2 cellular contexts compared by ENCODE assay signal in genomic region chr5:179054876-179055275, GRCh38.
TF ChIP-seq lines count a peak whose summit lies in the region.

No MANE protein-coding gene starts in this region.

TF ChIP-seq in HepG2, 621 proteins besides CTCF, POLR2A, EP300 and RAD21:
- TF ChIP-seq MAFK (conservative IDR thresholded peaks at IDR 0.05 in 1 of 2, IDR thresholded peaks at IDR 0.05 in 1 of 2; ENCODE audit: low read length in 2 of 2): peak; percentile 81 to 87
- no peak for TF ChIP-seq RNF219 (CRISPR knock-in tag; IDR thresholded peaks at IDR 0.05)
- TF ChIP-seq ZNF589 (CRISPR knock-in tag; conservative IDR thresholded peaks at IDR 0.05): no peak
- peak; percentile 65 for TF ChIP-seq MAFF (IDR thresholded peaks at IDR 0.05; ENCODE audit: low read depth, low read length)
- TF ChIP-seq ZNF367 (CRISPR knock-in tag; IDR thresholded peaks at IDR 0.05; ENCODE audit: borderline replicate concordance): no peak
- TF ChIP-seq BCLAF1 (IDR thresholded peaks at IDR 0.05): no peak
- no peak for TF ChIP-seq NFE2L2 (IDR thresholded peaks at IDR 0.05; ENCODE audit: low read length)
- TF ChIP-seq ZKSCAN8 (CRISPR knock-in tag; IDR thresholded peaks at IDR 0.05; ENCODE audit: borderline replicate concordance): no peak
TF ChIP-seq in HepG2: peak in this region for 2.

TF ChIP-seq in K562, 482 proteins besides CTCF, POLR2A, EP300 and RAD21:
- TF ChIP-seq MAFF (IDR thresholded peaks at IDR 0.05; ENCODE audit: low read length): peak; percentile 35; the same call in 1 of the 2 replicates
- TF ChIP-seq SIRT6 (IDR thresholded peaks at IDR 0.05; ENCODE audit: low read depth, low read length): no peak
- no peak for TF ChIP-seq NCOA2 (IDR thresholded peaks at IDR 0.05; ENCODE audit: partially characterized antibody in 2 of 2)
- TF ChIP-seq HMG20A (CRISPR knock-in tag; conservative IDR thresholded peaks at IDR 0.05): no peak
- TF ChIP-seq TAF1 (IDR thresholded peaks at IDR 0.05; ENCODE audit: control insufficient read depth, extremely low read depth, insufficient read depth, low read length, severe bottlenecking): no peak
- peak; percentile 26; the same call in 1 of the 2 replicates for TF ChIP-seq MAFK (IDR thresholded peaks at IDR 0.05; ENCODE audit: low read length)
- TF ChIP-seq GABPA (tag; conservative IDR thresholded peaks at IDR 0.05; ENCODE audit: low read depth): no peak
- TF ChIP-seq BCOR (IDR thresholded peaks at IDR 0.05): no peak
- TF ChIP-seq RHOXF2B (CRISPR knock-in tag; conservative IDR thresholded peaks at IDR 0.05): no peak
- no peak for TF ChIP-seq ZNF766 (CRISPR knock-in tag; conservative IDR thresholded peaks at IDR 0.05)
